14 cellular contexts compared by ENCODE assay signal in genomic region chr5:71786337-71787060, GRCh38.
DNase-seq lines count a peak whose midpoint lies in the region; ATAC-seq and TF ChIP-seq lines count a peak whose summit lies in the region.
"Had no signal": no experiment of that assay in that cellular context is flagged by ENCODE, and none has a peak within 500 bp of the region (broad histone marks: within the 10 kb centered on the region; RNA-seq: fewer than 3 reads in every experiment).

No MANE protein-coding gene starts in this region.

- H3K23ac ChIP-seq in neuronal stem cell (ENCODE audit: low read depth, low read length, poor library complexity): no peak overlapping the region

- CTCF ChIA-PET in OCI-LY7 (lab: Charles Lee; ENCODE audit: unreplicated experiment): no interaction called here

- peaks cover 39% of the 10 kb centered on the region for H3K4me1 ChIP-seq in OCI-LY7 (ENCODE audit: insufficient read depth, low read length, poor library complexity, severe bottlenecking)
- peaks cover 9 to 19% of the 10 kb centered on the region in 2 donors for H3K4me1 ChIP-seq in neuronal stem cell (ENCODE audit: control insufficient read depth in 2 of 2, insufficient read depth in 1 of 2, low read depth in 1 of 2, low read length in 2 of 2)

- H3K9me3 ChIP-seq in OCI-LY7 (ENCODE audit: low read length) (no peaks in the 10 kb centered on the region), neuronal stem cell (replicated peaks in 1 of 2; ENCODE audit: control insufficient read depth in 2 of 2, insufficient read depth in 1 of 2, low read depth in 1 of 2, low read length in 2 of 2) (peaks cover 0 to 3% of the 10 kb centered on the region in 2 donors)
- H3K9me3 ChIP-seq: BE2C had no signal

- H4K91ac ChIP-seq in neuronal stem cell (ENCODE audit: low read depth, low read length, poor library complexity): no peak overlapping the region

- no peaks in the 10 kb centered on the region for H3K27me3 ChIP-seq in neuronal stem cell (ENCODE audit: control insufficient read depth in 3 of 3, insufficient read depth in 3 of 3, low read depth in 1 of 3, low read length in 3 of 3)
- H3K27me3 ChIP-seq: BE2C had no signal

- no peak overlapping the region for H3K4ac ChIP-seq in neuronal stem cell (ENCODE audit: low read length)

- no peak overlapping the region for H2BK120ac ChIP-seq in neuronal stem cell (ENCODE audit: low read depth, low read length)

- POLR2A ChIA-PET in OCI-LY7 (lab: Charles Lee): no interaction called here

- H2BK5ac ChIP-seq in neuronal stem cell (ENCODE audit: low read length): no peak overlapping the region

- H2BK12ac ChIP-seq in neuronal stem cell (ENCODE audit: low read length): no peak overlapping the region

- intact Hi-C loops in OCI-LY7 (cut with micrococcal nuclease; ENCODE audit: unreplicated experiment): no loop called here

- H3K9ac ChIP-seq in neuronal stem cell (ENCODE audit: low read depth, low read length, poor library complexity): no peak overlapping the region

- no peaks in the 10 kb centered on the region for H4K20me1 ChIP-seq in OCI-LY7 (ENCODE audit: insufficient read depth, low read length)

- no peaks in the 10 kb centered on the region for H3K9me2 ChIP-seq in OCI-LY7 (ENCODE audit: insufficient read depth, low read length)

- H3K18ac ChIP-seq in neuronal stem cell (ENCODE audit: low read length): no peak overlapping the region

- H3K4me2 ChIP-seq in OCI-LY7 (ENCODE audit: low read length) (peak overlapping the region; percentile 62), neuronal stem cell (ENCODE audit: insufficient read depth, low read length, poor library complexity, severe bottlenecking) (no peak overlapping the region)

- WGBS in neuronal stem cell (ENCODE audit: extremely low coverage in 2 of 2, insufficient read length in 2 of 2, insufficient replicate concordance in 1 of 2), 2 donors: no CpG with 5 or more reads among the region's 8 CpGs

- peak overlapping the region; percentile 36 for H3K4me3 ChIP-seq in OCI-LY7 (ENCODE audit: low read depth, low read length, poor library complexity, severe bottlenecking)
- H3K4me3 ChIP-seq in neuronal stem cell (ENCODE audit: low read length in 2 of 2): no peak overlapping the region

- H3K27ac ChIP-seq in OCI-LY7 (ENCODE audit: low read depth, low read length, poor library complexity, severe bottlenecking) (peak overlapping the region; percentile 73), neuronal stem cell (replicated peaks; ENCODE audit: low read length) (no peak overlapping the region)

- H2BK15ac ChIP-seq in neuronal stem cell (ENCODE audit: low read length): no peak overlapping the region

- peak overlapping the region; percentile 73 for H2AFZ ChIP-seq in OCI-LY7 (ENCODE audit: low read length)
- peak overlapping the region; percentile 59 for H2AFZ ChIP-seq in neuronal stem cell (ENCODE audit: low read length)

- H3K36me3 ChIP-seq in OCI-LY7 (ENCODE audit: insufficient read depth, low read length): no peaks in the 10 kb centered on the region; the same call in 1 of the 2 replicates
- no peaks in the 10 kb centered on the region for H3K36me3 ChIP-seq in neuronal stem cell (replicated peaks in 1 of 2; ENCODE audit: control insufficient read depth in 2 of 2, insufficient read depth in 2 of 2, low read length in 2 of 2)
- H3K36me3 ChIP-seq: BE2C had no signal

- H3K79me1 ChIP-seq in neuronal stem cell (ENCODE audit: low read depth, low read length): no peaks in the 10 kb centered on the region

- no peak for TF ChIP-seq CTCF in OCI-LY7 (conservative IDR thresholded peaks at IDR 0.05; ENCODE audit: low read length)

- no peaks in the 10 kb centered on the region for H3K79me2 ChIP-seq in OCI-LY7 (ENCODE audit: insufficient read depth, low read depth, low read length)

- DNase-seq in HT1080 (ENCODE audit: low read depth) (peak; percentile 45), NCI-H187 (lab: John Stamatoyannopoulos, UW) (peak; percentile 26 to 32), OCI-LY7 (ENCODE audit: low spot score) (peak; percentile 90), neuronal stem cell (ENCODE audit: low spot score) (no peak), hypothalamus (lab: John Stamatoyannopoulos, UW) (no peak), NCI-H128 (lab: John Stamatoyannopoulos, UW; ENCODE audit: unreplicated experiment) (no peak), DMS153 treated with DMSO at 0.1 percent for 48 hours (lab: John Stamatoyannopoulos, UW; ENCODE audit: unreplicated experiment) (no peak)
- DNase-seq: BE2C; CD4-positive, alpha-beta memory T cell; H9; NCI-H1930; NCI-H774; SIG-M5 had no signal

- H2AK5ac ChIP-seq in neuronal stem cell (ENCODE audit: low read depth, low read length): no peak overlapping the region

- no peak overlapping the region for H4K8ac ChIP-seq in neuronal stem cell (ENCODE audit: low read depth, low read length)

- no peak overlapping the region for H3K14ac ChIP-seq in neuronal stem cell (ENCODE audit: low read length)

- no TSS peak for BruUV-seq in OCI-LY7 (replicated peaks; lab: Mats Ljungman, UMichigan)

- no peak for ATAC-seq in HG02588 (IDR thresholded peaks at IDR 0.05; ENCODE audit: unreplicated experiment)

Comparison
In these comparisons a context has a peak if more than half of its experiments do, and no peak if none do; other contexts are left out.
1. DNase-seq: peak in HT1080 (single experiment), NCI-H187 (2 of 2) and OCI-LY7 (single experiment); none in neuronal stem cell (single experiment), hypothalamus (0 of 51), NCI-H128 (single experiment) and DMS153 treated with DMSO at 0.1 percent for 48 hours (single experiment).